In the genomic region with DNA sequence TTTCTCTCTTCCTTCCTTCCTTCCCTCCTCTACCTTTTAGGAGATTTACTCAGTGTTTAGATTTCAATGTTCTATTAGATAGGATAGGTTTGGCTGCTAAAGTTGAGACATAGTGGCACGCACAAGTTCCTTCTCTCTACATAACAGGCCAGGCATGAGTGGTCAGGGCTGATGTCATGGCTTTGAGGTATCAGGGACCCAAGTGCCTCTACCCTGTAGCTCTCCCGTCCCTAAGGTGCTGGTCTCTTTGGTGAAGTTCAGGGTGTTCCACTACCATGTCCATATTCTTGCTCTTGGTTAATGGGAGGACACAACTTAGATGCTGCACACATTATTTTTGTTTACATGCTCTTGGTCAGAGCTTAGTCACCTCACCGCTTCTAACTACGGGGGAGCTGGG, we compare ENCODE assay signal across 24 cellular contexts.
"Had no signal": no experiment of that assay in that cellular context is flagged by ENCODE, and none has a peak within 500 bp of the region (broad histone marks: within the 10 kb centered on the region; RNA-seq: fewer than 3 reads in every experiment).

No MANE protein-coding gene starts in this region.

- FAIRE-seq: HTR-8/SVneo, RCC 7860 had no signal

- H3K27me3 ChIP-seq: SJSA1 had no signal

- H3K4me3 Mint-ChIP-seq: T-helper 1 cell treated with Interleukin-12 subunit alpha and Interleukin-12 subunit beta and Interleukin-4 antibody, amounts not matched to agents 30 μg/mL and 1 μg/mL, for 36 hours had no signal

- H3K9me3 Mint-ChIP-seq: T-helper 1 cell treated with Interleukin-12 subunit alpha and Interleukin-12 subunit beta and Interleukin-4 antibody, amounts not matched to agents 30 μg/mL and 1 μg/mL, for 36 hours had no signal

- H3K36me3 ChIP-seq: SJSA1 had no signal

- DNase-seq: KBM-7, MV-4-11, NCI-H1048, NCI-H1105 treated with DMSO at 0.1 percent for 48 hours, NCI-H1417 treated with DMSO at 0.1 percent for 48 hours, NCI-H146, NCI-H1694 treated with DMSO at 0.1 percent for 48 hours, NCI-H1930, NCI-H2081, NCI-H2107, NCI-H2227 treated with DMSO at 0.1 percent for 48 hours, NCI-H446, NCI-H510A, NCI-H524 treated with DMSO at 0.1 percent for 48 hours, NCI-H69, NCI-H774, Right ventricle myocardium superior, RPMI8226, SIG-M5 had no signal

- H3K27ac Mint-ChIP-seq: T-helper 1 cell treated with Interleukin-12 subunit alpha and Interleukin-12 subunit beta and Interleukin-4 antibody, amounts not matched to agents 30 μg/mL and 1 μg/mL, for 36 hours had no signal

- H3K4me3 ChIP-seq: SJSA1, SK-N-MC had no signal
